ENCODE assay signal across 19 cellular contexts in the genomic region with DNA sequence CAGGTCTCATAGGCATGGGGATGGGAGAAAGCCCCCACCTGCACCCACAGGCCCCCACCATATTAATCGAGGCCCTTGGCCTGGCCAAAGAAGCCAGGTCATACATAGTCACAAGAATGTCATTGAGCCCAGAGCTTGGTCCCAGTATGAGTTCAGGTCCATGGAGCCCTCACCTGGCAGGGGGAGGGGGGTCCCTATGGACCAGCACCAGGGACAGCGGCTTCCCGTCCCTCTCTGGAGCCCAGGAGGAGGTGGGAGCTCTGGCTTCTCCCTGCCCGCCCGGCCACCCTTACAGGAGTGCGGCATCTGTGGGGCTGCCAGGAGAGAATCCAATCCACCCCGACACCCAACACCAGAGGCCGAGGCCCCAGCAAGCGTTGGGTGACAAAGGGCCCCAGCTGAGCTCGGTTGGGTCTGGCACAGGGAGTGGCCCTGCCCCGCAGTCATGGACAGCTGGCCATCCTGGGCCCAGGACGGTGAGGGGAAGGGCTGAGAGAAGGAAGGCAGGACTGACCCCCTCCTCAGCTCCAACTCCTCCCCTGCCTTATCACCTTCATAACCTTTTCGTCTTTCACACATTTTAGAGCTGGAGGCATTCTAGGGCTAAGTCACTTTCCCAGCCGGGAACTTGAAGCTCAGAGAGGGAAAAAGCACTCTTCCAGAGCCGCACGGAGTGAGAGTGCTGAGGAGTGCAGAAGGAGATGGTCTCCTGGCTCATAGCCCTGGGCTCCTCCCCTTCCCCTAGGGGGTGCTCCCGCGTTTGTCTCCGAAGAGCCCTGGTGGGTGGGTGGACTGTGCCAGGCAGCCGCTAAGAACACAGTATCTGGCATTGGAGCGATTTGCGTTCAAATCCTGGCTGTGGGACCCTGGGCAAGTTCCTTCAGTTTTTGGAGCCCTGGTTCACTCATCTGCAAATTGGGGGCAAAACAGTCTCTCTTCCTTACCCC. TPM values are rescaled to one million over a fixed set of nuclear protein-coding genes. Genes with fewer than 3 reads are reported as not detected.
"Had no signal": no experiment of that assay in that cellular context is flagged by ENCODE, and none has a peak within 500 bp of the region (broad histone marks: within the 10 kb centered on the region; RNA-seq: fewer than 3 reads in every experiment).

No MANE protein-coding gene starts in this region.

- H3K36me3 ChIP-seq: prostate gland, sigmoid colon, upper lobe of right lung had no signal

- H3K4me3 Mint-ChIP-seq: activated CD4-positive, alpha-beta memory T cell treated with anti-CD3 and anti-CD28 coated beads for 36 hours; activated naive CD8-positive, alpha-beta T cell; activated T-cell treated with anti-CD3 and anti-CD28 coated beads, Interleukin-2, amount 50 U/mL, for 4 hours had no signal

- H3K9me3 ChIP-seq: prostate gland, sigmoid colon, upper lobe of right lung had no signal

- DNase-seq: activated CD4-positive, alpha-beta memory T cell treated with anti-CD3 and anti-CD28 coated beads for 36 hours; activated gamma-delta T cell; activated T-cell treated with anti-CD3 and anti-CD28 coated beads, Interleukin-2, amount 50 U/mL, for 4 hours; cerebellar nuclear complex; left cardiac atrium; naive thymus-derived CD8-positive, alpha-beta T cell; occipital lobe; sigmoid colon; stimulated activated CD4-positive, alpha-beta T cell treated with anti-CD3 and anti-CD28 coated beads, Interleukin-4, amount 100 ng/mL, for 1 hour; stimulated activated CD8-positive, alpha-beta memory T cell treated with anti-CD3 and anti-CD28 coated beads, Interleukin-4, amount 100 ng/mL, for 48 hours; stimulated activated naive CD8-positive, alpha-beta T cell treated with anti-CD3 and anti-CD28 coated beads, Interleukin-15, Interleukin-2, amounts not matched to agents 100 U/mL and 50 U/mL, for 24 hours; upper lobe of right lung had no signal

- H3K4me3 ChIP-seq: prostate gland, sigmoid colon, upper lobe of right lung had no signal

- H3K27ac ChIP-seq: prostate gland, sigmoid colon, upper lobe of right lung had no signal

- ATAC-seq: activated T-cell treated with anti-CD3 and anti-CD28 coated beads, Interleukin-2, amount 50 U/mL, for 4 hours; left cardiac atrium; naive thymus-derived CD8-positive, alpha-beta T cell; stimulated activated naive CD8-positive, alpha-beta T cell treated with anti-CD3 and anti-CD28 coated beads, Interleukin-15, Interleukin-2, amounts not matched to agents 100 U/mL and 50 U/mL, for 24 hours; upper lobe of right lung had no signal

- H3K4me1 ChIP-seq: prostate gland, sigmoid colon, upper lobe of right lung had no signal

- H3K27ac Mint-ChIP-seq: activated CD4-positive, alpha-beta memory T cell treated with anti-CD3 and anti-CD28 coated beads for 36 hours; activated naive CD8-positive, alpha-beta T cell; naive thymus-derived CD8-positive, alpha-beta T cell had no signal

- H3K36me3 Mint-ChIP-seq: activated CD4-positive, alpha-beta memory T cell treated with anti-CD3 and anti-CD28 coated beads for 36 hours; activated naive CD8-positive, alpha-beta T cell; naive thymus-derived CD8-positive, alpha-beta T cell had no signal

- H3K9me3 Mint-ChIP-seq: activated CD4-positive, alpha-beta memory T cell treated with anti-CD3 and anti-CD28 coated beads for 36 hours; activated T-cell treated with anti-CD3 and anti-CD28 coated beads, Interleukin-2, amount 50 U/mL, for 4 hours; naive thymus-derived CD8-positive, alpha-beta T cell had no signal

RNA-seq across cellular contexts. Expression of a gene that starts 54.6 kb away (rescaled TPM):
- total RNA-seq: dermis microvascular lymphatic vessel endothelial cell; glomerular endothelial cell; lung microvascular endothelial cell; mononuclear cell; naive thymus-derived CD8-positive, alpha-beta T cell; T-helper 2 cell treated with Interferon-gamma antibody and Interleukin-4, amounts not matched to agents 100 ng/mL and 5 ng/mL, for 36 hours had no signal
- polyA plus RNA-seq: naive thymus-derived CD8-positive, alpha-beta T cell had no signal
